In the genomic region with DNA sequence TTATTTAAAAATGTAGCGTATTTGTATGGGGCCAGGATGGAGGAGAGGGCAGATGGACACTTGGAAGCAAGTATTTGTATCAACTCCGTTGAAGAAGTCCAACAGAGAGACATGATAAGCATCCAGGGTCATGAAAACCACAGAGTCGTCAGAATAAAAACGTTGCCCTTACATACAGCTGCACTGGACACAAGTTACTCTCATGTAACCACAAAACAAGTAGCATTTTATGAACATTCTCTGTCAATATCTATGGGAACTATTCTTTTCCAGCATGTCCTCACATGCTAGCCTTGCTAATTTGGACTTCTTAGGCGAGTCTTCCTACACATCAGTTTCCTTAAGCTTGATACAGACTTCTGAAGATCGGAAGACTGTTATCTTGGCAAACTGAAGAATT, we compare ENCODE assay signal across 20 cellular contexts. TPM values are rescaled to one million over a fixed set of nuclear protein-coding genes. Genes with fewer than 3 reads are reported as not detected.
DNase-seq lines count a peak whose midpoint lies in the region; ATAC-seq and TF ChIP-seq lines count a peak whose summit lies in the region.
"Had no signal": no experiment of that assay in that cellular context is flagged by ENCODE, and none has a peak within 500 bp of the region (broad histone marks: within the 10 kb centered on the region; RNA-seq: fewer than 3 reads in every experiment).

No MANE protein-coding gene starts in this region.

- ATAC-seq in gastrocnemius medialis (no peak), GM18873 (IDR thresholded peaks at IDR 0.05; ENCODE audit: low FRiP score, unreplicated experiment) (no peak)
- ATAC-seq: CD8-positive, alpha-beta T cell; gastroesophageal sphincter had no signal

- intact Hi-C loops in gastrocnemius medialis (cut with DNase I; ENCODE audit: low total_unique reads) = no loop called here

- peak overlapping the region in 3 of 4 donors; percentile 10 to 73 (median 68) for H3K27ac ChIP-seq in gastrocnemius medialis
- no peak overlapping the region for H3K27ac ChIP-seq in SJCRH30
- H3K27ac ChIP-seq: neutrophil had no signal

- in situ Hi-C loops in gastrocnemius medialis (cut with MboI; ENCODE audit: low sequenced_read_pairs in 4 of 4) = no loop called here

- DNase-seq in GF-D8 (lab: John Stamatoyannopoulos, UW) (peak; percentile 44), RPMI7951 (ENCODE audit: low read depth) (peak; percentile 50), choroid plexus epithelial cell (ENCODE audit: low read depth) (peak; percentile 93), gastrocnemius medialis (no peak), cerebellum (ENCODE audit: low spot score) (no peak), SJCRH30 (no peak)
- DNase-seq in stimulated activated CD4-positive, alpha-beta T cell treated with anti-CD3 and anti-CD28 coated beads, Interleukin-15, amount 100 ng/mL, for 24 hours = no peak
- DNase-seq: activated naive CD4-positive, alpha-beta T cell treated with Interleukin-2 at 50 U/mL for 16 hours; activated T-cell treated with anti-CD3 and anti-CD28 coated beads for 4 hours; CD8-positive, alpha-beta T cell; DMS79 treated with DMSO at 0.1 percent for 48 hours; mucosa of descending colon; NCI-H1436 treated with DMSO at 0.1 percent for 48 hours; NK-92 treated with Interleukin-12 subunit alpha and Interleukin-12 subunit beta, amount 100 ng/mL, for 24 hours; stimulated activated naive CD4-positive, alpha-beta T cell; SW 1271; upper lobe of left lung had no signal

- H3K36me3 ChIP-seq in gastrocnemius medialis = no peaks in the 10 kb centered on the region
- no peaks in the 10 kb centered on the region for H3K36me3 ChIP-seq in SJCRH30
- H3K36me3 ChIP-seq: gastroesophageal sphincter, neutrophil, upper lobe of left lung had no signal

- peaks cover 63 to 69% of the 10 kb centered on the region in 2 donors for H3K4me1 ChIP-seq in gastrocnemius medialis
- H3K4me1 ChIP-seq in SJCRH30 = peaks cover 6% of the 10 kb centered on the region; the same call in 1 of the 2 replicates

- TF ChIP-seq POLR2A in gastrocnemius medialis (IDR thresholded peaks at IDR 0.05) = no peak

- H3K9me3 ChIP-seq in gastrocnemius medialis (no peaks in the 10 kb centered on the region), SJCRH30 (replicated peaks) (no peaks in the 10 kb centered on the region)
- H3K9me3 ChIP-seq: gastroesophageal sphincter, mucosa of descending colon, neutrophil, upper lobe of left lung had no signal

- TF ChIP-seq CTCF in choroid plexus epithelial cell (conservative IDR thresholded peaks at IDR 0.05; ENCODE audit: low read depth, low read length) = no peak
- TF ChIP-seq CTCF in gastrocnemius medialis (IDR thresholded peaks at IDR 0.05 in 4 of 5, conservative IDR thresholded peaks at IDR 0.05 in 1 of 5) = no peak

- H3K27me3 ChIP-seq in gastrocnemius medialis (no peaks in the 10 kb centered on the region), SJCRH30 (no peaks in the 10 kb centered on the region)
- H3K27me3 ChIP-seq: gastroesophageal sphincter, upper lobe of left lung had no signal

- H3K4me3 ChIP-seq in choroid plexus epithelial cell (ENCODE audit: low read depth, low read length) (no peak overlapping the region), gastrocnemius medialis (no peak overlapping the region), SJCRH30 (no peak overlapping the region)
- H3K4me3 ChIP-seq: gastroesophageal sphincter, mucosa of descending colon, upper lobe of left lung had no signal

RNA-seq across cellular contexts. Expression of a gene that starts 35.0 kb away (rescaled TPM):
- total RNA-seq in RPMI7951 (2014; rRNA removed; shearing (Covaris generic)) = 11.6 and 14.3 TPM in 2 replicates
- total RNA-seq in gastrocnemius medialis = 1 to 10 TPM; 5.7 to 9.3 (median 6.1) TPM
- total RNA-seq in cerebellum = 26.0 TPM
- total RNA-seq in SJCRH30 (2014; rRNA removed; shearing (Covaris generic)) = 18.0 and 19.0 TPM in 2 replicates

Comparison
In these comparisons a context has a peak if more than half of its experiments do, and no peak if none do; other contexts are left out.
1. DNase-seq: peak in GF-D8 (single experiment), RPMI7951 (single experiment) and choroid plexus epithelial cell (single experiment); none in gastrocnemius medialis (0 of 2), cerebellum (single experiment), stimulated activated CD4-positive, alpha-beta T cell treated with anti-CD3 and anti-CD28 coated beads, Interleukin-15, amount 100 ng/mL, for 24 hours (single experiment) and SJCRH30 (0 of 2).